In genomic region chr5:116438979-116439554, GRCh38 we compare ENCODE assay signal across 11 cellular contexts.
"Had no signal": no experiment of that assay in that cellular context is flagged by ENCODE, and none has a peak within 500 bp of the region (broad histone marks: within the 10 kb centered on the region; RNA-seq: fewer than 3 reads in every experiment).

No MANE protein-coding gene starts in this region.

- DNase-seq: activated CD4-positive, alpha-beta T cell treated with anti-CD3 and anti-CD28 coated beads, Interleukin-2, amount 50 U/mL, for 1 hour; activated naive CD4-positive, alpha-beta T cell treated with anti-CD3 and anti-CD28 coated beads, Interleukin-2, amount 10 ng/mL, durations not matched to agents 7 days and 5 days; esophagus squamous epithelium; foreskin fibroblast; islet precursor cell; left lung; stomach; T-helper 2 cell; tibial artery; uterus had no signal

- H3K27ac ChIP-seq: esophagus squamous epithelium, skin epidermis, stomach, tibial artery, uterus had no signal
